Comparison of ENCODE assay signal across 18 cellular contexts in genomic region chr5:78587081-78587774, GRCh38.
DNase-seq lines count a peak whose midpoint lies in the region; ATAC-seq, FAIRE-seq and TF ChIP-seq lines count a peak whose summit lies in the region.
"Had no signal": no experiment of that assay in that cellular context is flagged by ENCODE, and none has a peak within 500 bp of the region (broad histone marks: within the 10 kb centered on the region; RNA-seq: fewer than 3 reads in every experiment).

No MANE protein-coding gene starts in this region.

- no peak for FAIRE-seq in K562 (lab: Jason Lieb, UNC)
- FAIRE-seq: A204.1 had no signal

- H3K9me3 ChIP-seq in cardiac muscle cell (ENCODE audit: low read depth) (no peaks in the 10 kb centered on the region), K562 (replicated peaks; ENCODE audit: control insufficient read depth, insufficient read depth, low read depth, low read length) (no peaks in the 10 kb centered on the region; the same call in 1 of the 2 replicates), muscle layer of duodenum (ENCODE audit: control insufficient read depth in 1 of 2, low read length in 2 of 2) (no peaks in the 10 kb centered on the region), vagina (no peaks in the 10 kb centered on the region)

- no peak overlapping the region; the same call in 1 of the 2 replicates for H3K4me2 ChIP-seq in K562 (ENCODE audit: insufficient read depth, low read length)

- H3K9ac ChIP-seq in K562 (ENCODE audit: insufficient read depth in 1 of 2, low read depth in 2 of 2, low read length in 2 of 2) = no peak overlapping the region

- no TSS peak for BruUV-seq in K562 (replicated peaks; lab: Mats Ljungman, UMichigan)

- H3K36me3 ChIP-seq in cardiac muscle cell = peaks cover 23% of the 10 kb centered on the region
- no peaks in the 10 kb centered on the region for H3K36me3 ChIP-seq in K562 (ENCODE audit: control insufficient read depth, insufficient read depth, low read length)
- H3K36me3 ChIP-seq in muscle layer of duodenum (ENCODE audit: control insufficient read depth in 1 of 2, insufficient read depth in 2 of 2, low read length in 2 of 2) = no peaks in the 10 kb centered on the region
- H3K36me3 ChIP-seq in vagina = no peaks in the 10 kb centered on the region

- POLR2A ChIA-PET in K562 (lab: Yijun Ruan, JAX) = interaction anchor here (0.5 to 1.7 kb wide), 7 partner anchors 9 to 310 kb away, joined by 3 to 4 read pairs (median 4); no protein-coding TSS in a partner anchor

- H3K27me3 ChIP-seq in cardiac muscle cell (no peaks in the 10 kb centered on the region), K562 (ENCODE audit: control insufficient read depth in 2 of 2, insufficient read depth in 2 of 2, low read length in 2 of 2) (no peaks in the 10 kb centered on the region), muscle layer of duodenum (ENCODE audit: low read depth, low read length) (no peaks in the 10 kb centered on the region), vagina (no peaks in the 10 kb centered on the region)

- no peak overlapping the region for H2AFZ ChIP-seq in K562 (ENCODE audit: low read depth, low read length)

- TF ChIP-seq RAD21 in K562 (CRISPR knock-in tag; conservative IDR thresholded peaks at IDR 0.05 in 1 of 2, IDR thresholded peaks at IDR 0.05 in 1 of 2) = no peak

- H3K4me1 ChIP-seq in cardiac muscle cell (ENCODE audit: low read depth) = peaks cover 23% of the 10 kb centered on the region
- peaks cover 3 to 26% of the 10 kb centered on the region in 2 experiments; a peak in 4 of 5 replicates for H3K4me1 ChIP-seq in K562 (replicated peaks in 1 of 2; ENCODE audit: control insufficient read depth in 2 of 2, insufficient read depth in 2 of 2, low read length in 2 of 2)
- H3K4me1 ChIP-seq in muscle layer of duodenum (ENCODE audit: control insufficient read depth in 1 of 2, insufficient read depth in 2 of 2, low read length in 2 of 2) = peaks cover 13 to 26% of the 10 kb centered on the region in 2 donors
- H3K4me1 ChIP-seq in vagina = peaks cover 30% of the 10 kb centered on the region

- no peak for TF ChIP-seq EP300 in K562 (IDR thresholded peaks at IDR 0.05; ENCODE audit: low read length)

- peak overlapping the region; percentile 52 for H3K27ac ChIP-seq in cardiac muscle cell
- H3K27ac ChIP-seq in K562 (ENCODE audit: extremely low read depth, low read depth, low read length) = no peak overlapping the region
- H3K27ac ChIP-seq in muscle layer of duodenum (ENCODE audit: low read length) = peak overlapping the region; percentile 54
- H3K27ac ChIP-seq in vagina = peak overlapping the region; percentile 10

- TF ChIP-seq CTCF in cardiac muscle cell (IDR thresholded peaks at IDR 0.05; ENCODE audit: low read depth, low read length) (no peak), K562 (IDR thresholded peaks at IDR 0.05 in 2 of 3, conservative IDR thresholded peaks at IDR 0.05 in 1 of 3; ENCODE audit: insufficient read depth in 2 of 3, low read depth in 1 of 3, low read length in 3 of 3) (no peak), vagina (IDR thresholded peaks at IDR 0.05) (no peak)

- ATAC-seq in K562 (no peak), GM21528 (IDR thresholded peaks at IDR 0.05; ENCODE audit: low FRiP score, unreplicated experiment) (no peak)

- in situ Hi-C loops in K562 (cut with MboI) = no loop called here

- 6% methylated on average over 4 of the region's 4 CpGs for WGBS in K562 (ENCODE audit: insufficient coverage, low coverage, missing lambda C conversion rate)

- no peak overlapping the region for H3K4me3 ChIP-seq in cardiac muscle cell
- no peak overlapping the region for H3K4me3 ChIP-seq in K562
- no peak overlapping the region for H3K4me3 ChIP-seq in muscle layer of duodenum (ENCODE audit: low read depth in 1 of 2, low read length in 2 of 2)
- no peak overlapping the region for H3K4me3 ChIP-seq in vagina

- intact Hi-C loops in cardiac septum (cut with DNase I) (no loop called here), K562 (cut with micrococcal nuclease) (no loop called here), vagina (cut with DNase I) (no loop called here)

- no peaks in the 10 kb centered on the region for H3K9me1 ChIP-seq in K562 (ENCODE audit: control insufficient read depth, insufficient read depth, low read length)

- TF ChIP-seq POLR2A in K562 (conservative IDR thresholded peaks at IDR 0.05) (no peak), vagina (IDR thresholded peaks at IDR 0.05) (no peak)

- CTCF ChIA-PET in K562 (lab: Yijun Ruan, JAX; ENCODE audit: low intra/inter-chr PET ratio) = no interaction called here

- no peak for DNase-seq in cardiac muscle cell (ENCODE audit: low read depth in 1 of 2, low spot score in 1 of 2)
- no peak for DNase-seq in cardiac septum (ENCODE audit: low spot score)
- DNase-seq in K562 (ENCODE audit: extremely low read depth in 1 of 4, low spot score in 3 of 4) = no peak
- DNase-seq in vagina (ENCODE audit: extremely low spot score in 2 of 2) = no peak
- no peak for DNase-seq in COLO668 (lab: John Stamatoyannopoulos, UW; ENCODE audit: unreplicated experiment)
- no peak for DNase-seq in SW480 (ENCODE audit: low spot score)
- DNase-seq: activated CD4-positive, CD25-positive, alpha-beta regulatory T cell treated with anti-CD3 and anti-CD28 coated beads, Interleukin-2, amount 50 U/mL, for 72 hours; activated CD8-positive, alpha-beta memory T cell treated with anti-CD3 and anti-CD28 coated beads, Interleukin-2, amount 50 U/mL, for 48 hours; activated naive CD4-positive, alpha-beta T cell treated with anti-CD3 and anti-CD28 coated beads, Interleukin-2, amount 50 U/mL, for 16 hours; central memory CD4-positive, alpha-beta T cell; COR-L47; effector memory CD4-positive, alpha-beta T cell; NCI-H2029 treated with DMSO at 0.1 percent for 48 hours; stimulated activated naive CD8-positive, alpha-beta T cell treated with anti-CD3 and anti-CD28 coated beads, Interleukin-15, amount 100 ng/mL, for 72 hours; T-helper 2 cell had no signal

- peaks cover 7% of the 10 kb centered on the region; the same call in 1 of the 2 replicates for H4K20me1 ChIP-seq in K562 (replicated peaks; ENCODE audit: control insufficient read depth, insufficient read depth, low read length)

- H3K79me2 ChIP-seq in K562 (ENCODE audit: control insufficient read depth, insufficient read depth, low read length) = no peaks in the 10 kb centered on the region

TF ChIP-seq in K562, 482 proteins besides CTCF, POLR2A, EP300 and RAD21 (continues in another document):
- TF ChIP-seq GTF2A2 (tag; IDR thresholded peaks at IDR 0.05) (no peak), PRMT5 (CRISPR knock-in tag; IDR thresholded peaks at IDR 0.05) (no peak), RFX1 (IDR thresholded peaks at IDR 0.05) (no peak), IRF1 (CRISPR knock-in tag; IDR thresholded peaks at IDR 0.05; ENCODE audit: borderline replicate concordance) (no peak), CHD4 (IDR thresholded peaks at IDR 0.05; ENCODE audit: insufficient read depth, insufficient replicate concordance, low read depth, low read length, poor library complexity, severe bottlenecking) (no peak), ETS1 (conservative IDR thresholded peaks at IDR 0.05; ENCODE audit: control insufficient read depth, low read depth, low read length) (no peak), ZNF586 (CRISPR knock-in tag; conservative IDR thresholded peaks at IDR 0.05) (no peak), HEY1 (CRISPR knock-in tag; IDR thresholded peaks at IDR 0.05; ENCODE audit: borderline replicate concordance) (no peak), MEF2D (tag; conservative IDR thresholded peaks at IDR 0.05; ENCODE audit: low read depth) (peak; percentile 59; the same call in 1 of the 2 replicates), ETV6 (IDR thresholded peaks at IDR 0.05; ENCODE audit: borderline replicate concordance in 1 of 2, low read depth in 2 of 2, low read length in 1 of 2) (no peak), ETV6 (CRISPR knock-in tag; IDR thresholded peaks at IDR 0.05; ENCODE audit: borderline replicate concordance) (no peak), ZNF316 (IDR thresholded peaks at IDR 0.05) (0 out of 2 replicates have a peak, but pooled peaks have one; percentile 4), ZNF699 (CRISPR knock-in tag; IDR thresholded peaks at IDR 0.05; ENCODE audit: insufficient replicate concordance) (no peak), ZC3H8 (IDR thresholded peaks at IDR 0.05) (no peak), ZBTB1 (CRISPR knock-in tag; IDR thresholded peaks at IDR 0.05; ENCODE audit: borderline replicate concordance, low read depth) (no peak), FOXA3 (CRISPR knock-in tag; conservative IDR thresholded peaks at IDR 0.05 in 1 of 2, IDR thresholded peaks at IDR 0.05 in 1 of 2) (0 out of 4 replicates have a peak, but pooled peaks of 1 of the 2 experiments have one; percentile 16), ZNF584 (CRISPR knock-in tag; IDR thresholded peaks at IDR 0.05; ENCODE audit: low read depth) (peak; percentile 44; the same call in 1 of the 2 replicates), ZNF121 (CRISPR knock-in tag; conservative IDR thresholded peaks at IDR 0.05) (no peak), KAT8 (IDR thresholded peaks at IDR 0.05; ENCODE audit: low read depth) (no peak)
